In genomic region chr6:28896505-28897392, GRCh38 we compare ENCODE assay signal across 8 cellular contexts. TPM values are rescaled to one million over a fixed set of nuclear protein-coding genes. Genes with fewer than 3 reads are reported as not detected.
DNase-seq lines count a peak whose midpoint lies in the region; ATAC-seq and TF ChIP-seq lines count a peak whose summit lies in the region.

No MANE protein-coding gene starts in this region.

- peaks cover 2% of the 10 kb centered on the region for H3K36me3 Mint-ChIP-seq in mesothelial cell of epicardium

- H3K27ac Mint-ChIP-seq in mesothelial cell of epicardium, result peak overlapping the region; percentile 100

- H3K27me3 ChIP-seq in endocrine pancreas (ENCODE audit: control insufficient read depth, insufficient read depth, low read length), result no peaks in the 10 kb centered on the region

- H3K9ac ChIP-seq in endocrine pancreas (ENCODE audit: control insufficient read depth, insufficient read depth, low read length), result peak overlapping the region; percentile 88

- peak; percentile 5 for TF ChIP-seq POLR2A in GM15510 (IDR thresholded peaks at IDR 0.05; ENCODE audit: borderline replicate concordance, extremely low read depth, insufficient read length)

- H3K36me3 ChIP-seq in endocrine pancreas (ENCODE audit: control insufficient read depth, insufficient read depth, low read length), result peaks cover 2% of the 10 kb centered on the region

- peaks cover 9% of the 10 kb centered on the region for H3K4me1 Mint-ChIP-seq in mesothelial cell of epicardium

- H3K27me3 Mint-ChIP-seq in mesothelial cell of epicardium (ENCODE audit: low read depth), result peaks cover 3% of the 10 kb centered on the region

- H3K4me3 Mint-ChIP-seq in mesothelial cell of epicardium, result peak overlapping the region; percentile 99

- H3K9me3 ChIP-seq in endocrine pancreas (ENCODE audit: control insufficient read depth, low read length), result no peaks in the 10 kb centered on the region

- no peaks in the 10 kb centered on the region for H3K9me3 Mint-ChIP-seq in mesothelial cell of epicardium

- DNase-seq in ACHN, result peak; percentile 72
- peak; percentile 60 for DNase-seq in NCI-H82 treated with DMSO at 0.1 percent for 48 hours (lab: John Stamatoyannopoulos, UW; ENCODE audit: unreplicated experiment)
- DNase-seq in activated CD8-positive, alpha-beta memory T cell treated with anti-CD3 and anti-CD28 coated beads, Interleukin-2, amount 50 U/mL, for 4 hours, result peak; percentile 26
- DNase-seq in mesothelial cell of epicardium (ENCODE audit: low spot score in 2 of 2, unreplicated experiment in 2 of 2), result peak in 1 of 2 experiments; percentile 68
- DNase-seq in stimulated activated naive CD4-positive, alpha-beta T cell treated with Interleukin-2 at 50 U/mL for 16 hours (lab: John Stamatoyannopoulos, UW), result peak; percentile 31

- in situ Hi-C loops in ACHN (cut with HindIII; ENCODE audit: low pct_ligation_motif_present, low pct_unique_long_range_greater_than_20kb, low sequenced_read_pairs), result no loop called here

- TF ChIP-seq CTCF in mesothelial cell of epicardium (IDR thresholded peaks at IDR 0.05; ENCODE audit: unreplicated experiment), result no peak

- H3K4me1 ChIP-seq in endocrine pancreas (ENCODE audit: control insufficient read depth, insufficient read depth, low read length), result no peaks in the 10 kb centered on the region

- peak overlapping the region; percentile 93 for H3K4me3 ChIP-seq in endocrine pancreas (ENCODE audit: control insufficient read depth, insufficient read depth, low read length)

- ATAC-seq in HG03196 (IDR thresholded peaks at IDR 0.05; ENCODE audit: unreplicated experiment), result peak; percentile 20

RNA-seq across cellular contexts. Expression of gene TRIM27, which starts 27.0 kb away (rescaled TPM):
- 75.7 to 77.0 TPM (median 76.1 TPM) in 3 replicates for total RNA-seq in mesothelial cell of epicardium
